ENCODE assay signal across 9 cellular contexts in genomic region chr7:47314728-47315601, GRCh38.
DNase-seq lines count a peak whose midpoint lies in the region; ATAC-seq and TF ChIP-seq lines count a peak whose summit lies in the region.
"Had no signal": no experiment of that assay in that cellular context is flagged by ENCODE, and none has a peak within 500 bp of the region (broad histone marks: within the 10 kb centered on the region; RNA-seq: fewer than 3 reads in every experiment).

No MANE protein-coding gene starts in this region.

- TF ChIP-seq CTCF in choroid plexus epithelial cell (conservative IDR thresholded peaks at IDR 0.05; ENCODE audit: low read depth, low read length) (no peak), liver (IDR thresholded peaks at IDR 0.05; ENCODE audit: low read depth, low read length, missing input control) (no peak)
- no peak for TF ChIP-seq CTCF in CD8-positive, alpha-beta T cell (IDR thresholded peaks at IDR 0.05)
- TF ChIP-seq CTCF in activated CD8-positive, alpha-beta T cell treated with anti-CD3 and anti-CD28 coated beads for 36 hours (IDR thresholded peaks at IDR 0.05) = no peak

- peaks cover 5% of the 10 kb centered on the region for H3K9me3 Mint-ChIP-seq in CD8-positive, alpha-beta T cell
- peaks cover 4% of the 10 kb centered on the region for H3K9me3 Mint-ChIP-seq in activated CD8-positive, alpha-beta T cell treated with anti-CD3 and anti-CD28 coated beads for 36 hours

- no peak overlapping the region for H2AK5ac ChIP-seq in trophoblast cell (ENCODE audit: low read length)

- ATAC-seq in CD8-positive, alpha-beta T cell = no peak
- no peak for ATAC-seq in activated CD8-positive, alpha-beta T cell treated with anti-CD3 and anti-CD28 coated beads for 36 hours

- CTCF ChIA-PET in CD8-positive, alpha-beta T cell (lab: Charles Lee) = no interaction called here
- CTCF ChIA-PET in activated CD8-positive, alpha-beta T cell treated with anti-CD3 and anti-CD28 coated beads for 36 hours (lab: Charles Lee) = no interaction called here

- H2BK12ac ChIP-seq in trophoblast cell (ENCODE audit: low read length) = no peak overlapping the region

- intact Hi-C loops in CD8-positive, alpha-beta T cell (cut with DNase I, micrococcal nuclease) = no loop called here
- intact Hi-C loops in activated CD8-positive, alpha-beta T cell treated with anti-CD3 and anti-CD28 coated beads for 36 hours (cut with micrococcal nuclease) = no loop called here

- 73% methylated on average over 29 of the region's 29 CpGs for WGBS in liver
- WGBS in trophoblast cell (ENCODE audit: extremely low coverage, insufficient coverage, insufficient read length) = no CpG with 5 or more reads among the region's 29 CpGs

- H4K8ac ChIP-seq in trophoblast cell (ENCODE audit: low read depth, low read length) = no peak overlapping the region

- H3K14ac ChIP-seq in trophoblast cell (ENCODE audit: low read length) = no peak overlapping the region

- H3K27ac ChIP-seq in HUES48 (ENCODE audit: low read depth, low read length) (peak overlapping the region; percentile 58), liver (ENCODE audit: low read depth in 1 of 2, low read length in 2 of 2) (peak overlapping the region; percentile 54 to 58), stomach smooth muscle (ENCODE audit: low read length) (peak overlapping the region; percentile 41), trophoblast cell (ENCODE audit: low read depth, low read length) (no peak overlapping the region)
- no peak overlapping the region for H3K27ac ChIP-seq in CD8-positive, alpha-beta T cell (ENCODE audit: low read depth, low read length)

- H4K12ac ChIP-seq in trophoblast cell (ENCODE audit: low read depth, low read length) = no peak overlapping the region

- POLR2A ChIA-PET in CD8-positive, alpha-beta T cell (lab: Charles Lee) = no interaction called here
- POLR2A ChIA-PET in activated CD8-positive, alpha-beta T cell treated with anti-CD3 and anti-CD28 coated beads for 36 hours (lab: Charles Lee) = no interaction called here

- H3K36me3 Mint-ChIP-seq in CD8-positive, alpha-beta T cell = no peaks in the 10 kb centered on the region
- peaks cover 2% of the 10 kb centered on the region for H3K36me3 Mint-ChIP-seq in activated CD8-positive, alpha-beta T cell treated with anti-CD3 and anti-CD28 coated beads for 36 hours (ENCODE audit: low read depth)

- H3K4me2 ChIP-seq in trophoblast cell (ENCODE audit: low read length) = no peak overlapping the region

- no peak overlapping the region for H4K91ac ChIP-seq in trophoblast cell (ENCODE audit: low read depth, low read length)

- H3K4me1 ChIP-seq in HUES48 (ENCODE audit: control insufficient read depth, insufficient read depth, low read length) (peaks cover 26% of the 10 kb centered on the region), liver (ENCODE audit: control insufficient read depth in 4 of 4, insufficient read depth in 4 of 4, low read length in 3 of 4) (no peaks in the 10 kb centered on the region), stomach smooth muscle (ENCODE audit: control insufficient read depth, insufficient read depth, low read length) (peaks cover 26% of the 10 kb centered on the region), trophoblast cell (ENCODE audit: control insufficient read depth in 1 of 2, insufficient read depth in 2 of 2, low read length in 2 of 2) (peaks cover 0 to 3% of the 10 kb centered on the region in 2 experiments)
- no peaks in the 10 kb centered on the region for H3K4me1 ChIP-seq in CD8-positive, alpha-beta T cell (ENCODE audit: insufficient read depth, low read length)

- no peak overlapping the region for H3K27ac Mint-ChIP-seq in CD8-positive, alpha-beta T cell
- no peak overlapping the region for H3K27ac Mint-ChIP-seq in activated CD8-positive, alpha-beta T cell treated with anti-CD3 and anti-CD28 coated beads for 36 hours

- peaks cover 2% of the 10 kb centered on the region for H3K27me3 Mint-ChIP-seq in CD8-positive, alpha-beta T cell (ENCODE audit: low read depth)
- H3K27me3 Mint-ChIP-seq in activated CD8-positive, alpha-beta T cell treated with anti-CD3 and anti-CD28 coated beads for 36 hours = no peaks in the 10 kb centered on the region

- no peak overlapping the region for H3K4me3 Mint-ChIP-seq in CD8-positive, alpha-beta T cell
- H3K4me3 Mint-ChIP-seq in activated CD8-positive, alpha-beta T cell treated with anti-CD3 and anti-CD28 coated beads for 36 hours = no peak overlapping the region

- no peak overlapping the region for H3K23ac ChIP-seq in trophoblast cell (ENCODE audit: low read length)

- H3K9ac ChIP-seq in HUES48 (ENCODE audit: low read depth, low read length) (no peak overlapping the region; the same call in 1 of the 2 replicates), liver (ENCODE audit: low read depth in 1 of 2, low read length in 2 of 2) (no peak overlapping the region), stomach smooth muscle (ENCODE audit: low read length in 2 of 2) (no peak overlapping the region), trophoblast cell (ENCODE audit: low read length) (no peak overlapping the region)

- no peaks in the 10 kb centered on the region for H3K79me1 ChIP-seq in trophoblast cell (ENCODE audit: low read length)

- peak; percentile 71 for DNase-seq in choroid plexus epithelial cell (ENCODE audit: low read depth)
- DNase-seq in NCI-H510A treated with DMSO at 0.1 percent for 48 hours (lab: John Stamatoyannopoulos, UW) = no peak
- DNase-seq in trophoblast cell = no peak
- DNase-seq in CD8-positive, alpha-beta T cell = no peak
- DNase-seq in activated CD8-positive, alpha-beta T cell treated with anti-CD3 and anti-CD28 coated beads for 36 hours = no peak
- DNase-seq: GF-D8 had no signal

- peaks cover 10% of the 10 kb centered on the region for H3K4me1 Mint-ChIP-seq in CD8-positive, alpha-beta T cell (ENCODE audit: low read depth)
- peaks cover 5% of the 10 kb centered on the region for H3K4me1 Mint-ChIP-seq in activated CD8-positive, alpha-beta T cell treated with anti-CD3 and anti-CD28 coated beads for 36 hours (ENCODE audit: low read depth)

- H3K79me2 ChIP-seq in trophoblast cell (ENCODE audit: control insufficient read depth, insufficient read depth, low read length, poor library complexity) = no peaks in the 10 kb centered on the region

- H2BK120ac ChIP-seq in trophoblast cell (ENCODE audit: insufficient read depth, low read length, poor library complexity) = no peak overlapping the region

- peaks cover 3% of the 10 kb centered on the region; the same call in 1 of the 2 replicates for H3K36me3 ChIP-seq in HUES48 (ENCODE audit: control insufficient read depth, insufficient read depth, low read length)
- H3K36me3 ChIP-seq in liver (ENCODE audit: control insufficient read depth in 4 of 4, insufficient read depth in 3 of 4, low read depth in 1 of 4, low read length in 3 of 4) = peaks cover 3 to 44% (median 32%) of the 10 kb centered on the region in 4 donors
- H3K36me3 ChIP-seq in stomach smooth muscle (ENCODE audit: control insufficient read depth in 2 of 2, insufficient read depth in 2 of 2, low read length in 2 of 2) = peaks cover 0 to 3% of the 10 kb centered on the region in 2 donors
- H3K36me3 ChIP-seq in trophoblast cell (ENCODE audit: control insufficient read depth in 1 of 2, insufficient read depth in 2 of 2, low read length in 2 of 2) = peaks cover 41 to 50% of the 10 kb centered on the region in 2 experiments
- H3K36me3 ChIP-seq in CD8-positive, alpha-beta T cell (ENCODE audit: insufficient read depth, low read length) = no peaks in the 10 kb centered on the region

- H3K27me3 ChIP-seq in HUES48 (ENCODE audit: control insufficient read depth, insufficient read depth, low read length) = no peaks in the 10 kb centered on the region
- H3K27me3 ChIP-seq in liver (ENCODE audit: control insufficient read depth in 4 of 4, insufficient read depth in 4 of 4, low read length in 3 of 4) = no peaks in the 10 kb centered on the region
- no peaks in the 10 kb centered on the region for H3K27me3 ChIP-seq in stomach smooth muscle (ENCODE audit: control insufficient read depth in 1 of 2, insufficient read depth in 2 of 2, low read length in 2 of 2)
- no peaks in the 10 kb centered on the region for H3K27me3 ChIP-seq in trophoblast cell (ENCODE audit: insufficient read depth, low read length)
- no peaks in the 10 kb centered on the region for H3K27me3 ChIP-seq in CD8-positive, alpha-beta T cell (ENCODE audit: insufficient read depth, low read length)

- H3K4me3 ChIP-seq in HUES48 (ENCODE audit: low read depth, low read length) (0 out of 2 replicates have a peak overlapping the region, but pooled peaks have one; percentile 5), choroid plexus epithelial cell (ENCODE audit: low read depth, low read length) (peak overlapping the region; percentile 0), liver (ENCODE audit: low read depth in 1 of 3, low read length in 3 of 3) (no peak overlapping the region), stomach smooth muscle (ENCODE audit: low read length in 2 of 2) (peak overlapping the region in 1 of 2 donors; percentile 58), trophoblast cell (ENCODE audit: low read depth, low read length) (no peak overlapping the region)
- no peak overlapping the region for H3K4me3 ChIP-seq in CD8-positive, alpha-beta T cell (ENCODE audit: low read depth, low read length)

- no peak overlapping the region for H2AFZ ChIP-seq in trophoblast cell (ENCODE audit: insufficient read depth, low read length, poor library complexity)

- TF ChIP-seq RAD21 in liver (IDR thresholded peaks at IDR 0.05) = peak in 1 of 2 donors; percentile 8

- no peak overlapping the region for H2BK5ac ChIP-seq in trophoblast cell (ENCODE audit: low read depth, low read length, poor library complexity)

- H3K18ac ChIP-seq in trophoblast cell (ENCODE audit: low read length) = no peak overlapping the region

- H3K9me3 ChIP-seq in HUES48 (ENCODE audit: control insufficient read depth, insufficient read depth, low read length) (no peaks in the 10 kb centered on the region), liver (ENCODE audit: control insufficient read depth in 4 of 4, low read length in 3 of 4) (no peaks in the 10 kb centered on the region), stomach smooth muscle (ENCODE audit: control insufficient read depth in 2 of 2, low read length in 2 of 2) (no peaks in the 10 kb centered on the region), trophoblast cell (ENCODE audit: insufficient read depth, low read depth, low read length) (no peaks in the 10 kb centered on the region)
- no peaks in the 10 kb centered on the region for H3K9me3 ChIP-seq in CD8-positive, alpha-beta T cell (ENCODE audit: low read length)

- no peak overlapping the region for H3K4ac ChIP-seq in trophoblast cell (ENCODE audit: low read depth, low read length)

Comparison
In these comparisons a context has a peak if more than half of its experiments do, and no peak if none do; other contexts are left out.
1. H3K27ac ChIP-seq: peak in HUES48 (single experiment), liver (2 of 2) and stomach smooth muscle (single experiment); none in trophoblast cell (single experiment) and CD8-positive, alpha-beta T cell (single experiment).
2. H3K4me3 ChIP-seq: peak in HUES48 (single experiment) and choroid plexus epithelial cell (single experiment); none in liver (0 of 3), trophoblast cell (single experiment) and CD8-positive, alpha-beta T cell (single experiment).